26 cellular contexts compared by ENCODE assay signal in the genomic region with DNA sequence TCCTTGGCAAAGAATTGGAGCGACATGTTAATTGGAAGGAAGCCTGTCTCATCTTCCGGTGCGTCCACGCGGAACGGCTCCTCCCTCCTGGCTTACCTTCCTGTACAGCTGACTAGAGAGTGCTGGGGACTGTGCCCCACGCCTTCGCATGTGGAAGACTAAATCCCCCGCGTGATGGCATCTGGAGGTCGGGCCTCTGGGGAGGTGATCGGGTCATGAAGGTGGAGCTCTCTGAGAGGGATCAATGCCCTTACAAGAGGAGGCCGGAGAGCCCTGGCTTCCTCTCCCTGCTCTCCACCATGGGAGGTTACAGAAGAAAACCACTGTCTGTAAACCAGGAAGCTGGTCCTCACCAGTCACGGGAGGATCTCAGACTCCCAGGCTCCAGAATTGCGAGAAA.
DNase-seq lines count a peak whose midpoint lies in the region; ATAC-seq and TF ChIP-seq lines count a peak whose summit lies in the region.
"Had no signal": no experiment of that assay in that cellular context is flagged by ENCODE, and none has a peak within 500 bp of the region (broad histone marks: within the 10 kb centered on the region; RNA-seq: fewer than 3 reads in every experiment).

No MANE protein-coding gene starts in this region.

- peaks cover 7% of the 10 kb centered on the region for H3K27me3 Mint-ChIP-seq in activated CD4-positive, alpha-beta T cell treated with anti-CD3 and anti-CD28 coated beads, Interleukin-2, amount 10 ng/mL, durations not matched to agents 24 days and 14 days
- peaks cover 8% of the 10 kb centered on the region for H3K27me3 Mint-ChIP-seq in activated CD4-positive, alpha-beta T cell treated with anti-CD3 and anti-CD28 coated beads, Interleukin-2, amount 10 ng/mL, durations not matched to agents 7 days and 5 days
- H3K27me3 Mint-ChIP-seq in nephron (ENCODE audit: low read depth): peaks cover under 1% of the 10 kb centered on the region

- POLR2A ChIA-PET in activated CD4-positive, alpha-beta T cell treated with anti-CD3 and anti-CD28 coated beads, Interleukin-2, amount 10 ng/mL, durations not matched to agents 7 days and 5 days (lab: Charles Lee): no interaction called here

- H3K9me3 Mint-ChIP-seq in activated CD4-positive, alpha-beta T cell treated with anti-CD3 and anti-CD28 coated beads, Interleukin-2, amount 10 ng/mL, durations not matched to agents 24 days and 14 days: no peaks in the 10 kb centered on the region
- no peaks in the 10 kb centered on the region for H3K9me3 Mint-ChIP-seq in activated CD4-positive, alpha-beta T cell treated with anti-CD3 and anti-CD28 coated beads, Interleukin-2, amount 10 ng/mL, durations not matched to agents 7 days and 5 days
- H3K9me3 Mint-ChIP-seq in nephron: peaks cover 3% of the 10 kb centered on the region
- H3K9me3 Mint-ChIP-seq: activated naive CD4-positive, alpha-beta T cell treated with anti-CD3 and anti-CD28 coated beads for 36 hours; endodermal cell; T-cell had no signal

- 76 to 84% (median 79%) methylated on average over 15 of the region's 15 CpGs for WGBS in stomach, 5 donors

- TF ChIP-seq CTCF in nephron (IDR thresholded peaks at IDR 0.05; ENCODE audit: unreplicated experiment in 3 of 3) (no peak), stomach (IDR thresholded peaks at IDR 0.05) (no peak)

- CTCF ChIA-PET in activated CD4-positive, alpha-beta T cell treated with anti-CD3 and anti-CD28 coated beads, Interleukin-2, amount 10 ng/mL, durations not matched to agents 7 days and 5 days (lab: Charles Lee): no interaction called here

- no peak for TF ChIP-seq EP300 in stomach (IDR thresholded peaks at IDR 0.05)

- H3K4me3 ChIP-seq in stomach: no peak overlapping the region
- H3K4me3 ChIP-seq: esophagus squamous epithelium, SJSA1, transverse colon had no signal

- H3K4me1 ChIP-seq in stomach: peaks cover 0 to 3% (median 2%) of the 10 kb centered on the region in 4 donors
- H3K4me1 ChIP-seq: SJSA1, transverse colon had no signal

- no peak for TF ChIP-seq POLR2A in stomach (IDR thresholded peaks at IDR 0.05)

- peak; percentile 42 for DNase-seq in activated CD4-positive, alpha-beta T cell treated with anti-CD3 and anti-CD28 coated beads, Interleukin-2, amount 10 ng/mL, durations not matched to agents 24 days and 14 days
- DNase-seq in activated CD4-positive, alpha-beta T cell treated with anti-CD3 and anti-CD28 coated beads, Interleukin-2, amount 10 ng/mL, durations not matched to agents 7 days and 5 days: no peak
- peak; percentile 60 for DNase-seq in ecto neural progenitor cell (ENCODE audit: low spot score)
- peak; percentile 22 for DNase-seq in stomach
- DNase-seq in effector CD8-positive, alpha-beta T cell (lab: John Stamatoyannopoulos, UW): no peak
- DNase-seq: activated naive CD4-positive, alpha-beta T cell treated with anti-CD3 and anti-CD28 coated beads for 36 hours; activated T-cell treated with anti-CD3 and anti-CD28 coated beads, Interleukin-2, amount 50 U/mL, for 48 hours; CD4-positive, alpha-beta memory T cell; DMS153; endodermal cell; esophagus squamous epithelium; KG1; NCI-H1436 treated with DMSO at 0.1 percent for 48 hours; NCI-H524; NK-92 treated with Interleukin-12 subunit alpha and Interleukin-12 subunit beta, amount 100 ng/mL, for 24 hours; occipital lobe; stimulated activated naive CD8-positive, alpha-beta T cell treated with anti-CD3 and anti-CD28 coated beads, Interleukin-15, Interleukin-2, amounts not matched to agents 100 U/mL and 50 U/mL, for 24 hours; T-cell; transverse colon had no signal

- no peaks in the 10 kb centered on the region for H3K4me1 Mint-ChIP-seq in activated CD4-positive, alpha-beta T cell treated with anti-CD3 and anti-CD28 coated beads, Interleukin-2, amount 10 ng/mL, durations not matched to agents 24 days and 14 days
- no peaks in the 10 kb centered on the region for H3K4me1 Mint-ChIP-seq in activated CD4-positive, alpha-beta T cell treated with anti-CD3 and anti-CD28 coated beads, Interleukin-2, amount 10 ng/mL, durations not matched to agents 7 days and 5 days
- H3K4me1 Mint-ChIP-seq in nephron: peaks cover 63% of the 10 kb centered on the region
- H3K4me1 Mint-ChIP-seq: CD4-positive, alpha-beta memory T cell; endodermal cell; T-cell had no signal

- intact Hi-C loops in activated CD4-positive, alpha-beta T cell treated with anti-CD3 and anti-CD28 coated beads, Interleukin-2, amount 10 ng/mL, durations not matched to agents 24 days and 14 days (cut with micrococcal nuclease): no loop called here
- intact Hi-C loops in stomach (cut with DNase I; ENCODE audit: low total_unique reads): no loop called here

- no peak overlapping the region for H3K4me3 Mint-ChIP-seq in activated CD4-positive, alpha-beta T cell treated with anti-CD3 and anti-CD28 coated beads, Interleukin-2, amount 10 ng/mL, durations not matched to agents 24 days and 14 days
- no peak overlapping the region for H3K4me3 Mint-ChIP-seq in activated CD4-positive, alpha-beta T cell treated with anti-CD3 and anti-CD28 coated beads, Interleukin-2, amount 10 ng/mL, durations not matched to agents 7 days and 5 days
- H3K4me3 Mint-ChIP-seq in nephron: no peak overlapping the region
- H3K4me3 Mint-ChIP-seq: activated naive CD4-positive, alpha-beta T cell treated with anti-CD3 and anti-CD28 coated beads for 36 hours; CD4-positive, alpha-beta memory T cell; endodermal cell; T-cell had no signal

- H3K36me3 ChIP-seq in stomach: no peaks in the 10 kb centered on the region
- H3K36me3 ChIP-seq: esophagus squamous epithelium, SJSA1, transverse colon had no signal

- no peak for ATAC-seq in GM21619 (IDR thresholded peaks at IDR 0.05; ENCODE audit: unreplicated experiment)
- ATAC-seq in GM19351 (IDR thresholded peaks at IDR 0.05; ENCODE audit: unreplicated experiment): no peak
- ATAC-seq: Panc1; right cardiac atrium; stimulated activated naive CD8-positive, alpha-beta T cell treated with anti-CD3 and anti-CD28 coated beads, Interleukin-15, Interleukin-2, amounts not matched to agents 100 U/mL and 50 U/mL, for 24 hours; T-cell had no signal

- no peaks in the 10 kb centered on the region for H3K9me3 ChIP-seq in stomach
- H3K9me3 ChIP-seq: esophagus squamous epithelium, SJSA1, transverse colon had no signal

- no peak overlapping the region for H3K27ac Mint-ChIP-seq in activated CD4-positive, alpha-beta T cell treated with anti-CD3 and anti-CD28 coated beads, Interleukin-2, amount 10 ng/mL, durations not matched to agents 24 days and 14 days
- H3K27ac Mint-ChIP-seq in activated CD4-positive, alpha-beta T cell treated with anti-CD3 and anti-CD28 coated beads, Interleukin-2, amount 10 ng/mL, durations not matched to agents 7 days and 5 days: no peak overlapping the region
- peak overlapping the region; percentile 67 to 85 (median 71) for H3K27ac Mint-ChIP-seq in nephron
- H3K27ac Mint-ChIP-seq: activated naive CD4-positive, alpha-beta T cell treated with anti-CD3 and anti-CD28 coated beads for 36 hours; CD4-positive, alpha-beta memory T cell; endodermal cell; T-cell had no signal

- no peak overlapping the region for H3K27ac ChIP-seq in stomach
- H3K27ac ChIP-seq: 22Rv1, SJSA1, transverse colon had no signal

- H3K27me3 ChIP-seq in stomach: peaks cover 0 to 8% (median 4%) of the 10 kb centered on the region in 3 donors
- H3K27me3 ChIP-seq: esophagus squamous epithelium, SJSA1, transverse colon had no signal

- H3K36me3 Mint-ChIP-seq in activated CD4-positive, alpha-beta T cell treated with anti-CD3 and anti-CD28 coated beads, Interleukin-2, amount 10 ng/mL, durations not matched to agents 24 days and 14 days (ENCODE audit: low read depth): no peaks in the 10 kb centered on the region
- H3K36me3 Mint-ChIP-seq in activated CD4-positive, alpha-beta T cell treated with anti-CD3 and anti-CD28 coated beads, Interleukin-2, amount 10 ng/mL, durations not matched to agents 7 days and 5 days (ENCODE audit: low read depth): no peaks in the 10 kb centered on the region
- no peaks in the 10 kb centered on the region for H3K36me3 Mint-ChIP-seq in nephron (ENCODE audit: low read depth)
- H3K36me3 Mint-ChIP-seq: CD4-positive, alpha-beta memory T cell had no signal

Comparison
In these comparisons a context has a peak if more than half of its experiments do, and no peak if none do; other contexts are left out.
1. DNase-seq: peak in activated CD4-positive, alpha-beta T cell treated with anti-CD3 and anti-CD28 coated beads, Interleukin-2, amount 10 ng/mL, durations not matched to agents 24 days and 14 days (single experiment), ecto neural progenitor cell (single experiment) and stomach (single experiment); none in activated CD4-positive, alpha-beta T cell treated with anti-CD3 and anti-CD28 coated beads, Interleukin-2, amount 10 ng/mL, durations not matched to agents 7 days and 5 days (single experiment) and effector CD8-positive, alpha-beta T cell (single experiment).
2. H3K27ac Mint-ChIP-seq: peak in nephron (3 of 3); none in activated CD4-positive, alpha-beta T cell treated with anti-CD3 and anti-CD28 coated beads, Interleukin-2, amount 10 ng/mL, durations not matched to agents 24 days and 14 days (single experiment) and activated CD4-positive, alpha-beta T cell treated with anti-CD3 and anti-CD28 coated beads, Interleukin-2, amount 10 ng/mL, durations not matched to agents 7 days and 5 days (single experiment).